ENCODE assay signal across 17 cellular contexts in the genomic region with DNA sequence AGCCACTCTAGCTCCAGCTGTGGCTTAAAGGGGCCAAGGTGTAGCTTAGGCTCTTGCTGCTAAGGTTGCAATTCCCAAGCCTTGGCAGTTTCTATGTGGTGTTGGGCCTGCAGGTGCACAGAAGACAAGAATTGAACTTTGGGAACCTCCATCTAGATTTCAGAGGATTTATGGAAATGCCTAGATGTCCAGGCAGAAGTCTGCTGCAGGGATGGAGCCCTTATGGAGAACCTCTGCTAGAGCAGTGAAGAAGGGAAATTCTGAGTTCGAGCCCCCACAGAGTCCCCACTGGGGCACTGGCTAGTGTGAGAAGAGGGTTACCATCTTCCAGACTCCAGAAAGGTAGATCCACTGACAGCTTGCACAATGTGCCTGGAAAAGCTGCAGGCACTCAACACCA.
DNase-seq lines count a peak whose midpoint lies in the region; FAIRE-seq and TF ChIP-seq lines count a peak whose summit lies in the region.
"Had no signal": no experiment of that assay in that cellular context is flagged by ENCODE, and none has a peak within 500 bp of the region (broad histone marks: within the 10 kb centered on the region; RNA-seq: fewer than 3 reads in every experiment).

No MANE protein-coding gene starts in this region.

- no peaks in the 10 kb centered on the region for H3F3A ChIP-seq in GM23248 (ENCODE audit: insufficient read depth)

- no peak overlapping the region for H2AFZ ChIP-seq in GM23248

- TF ChIP-seq CTCF in bronchial epithelial cell (IDR thresholded peaks at IDR 0.05; ENCODE audit: insufficient read depth, low read length, severe bottlenecking): no peak

- H2BK120ac ChIP-seq in mesendoderm (ENCODE audit: low read depth, low read length): no peak overlapping the region

- no peaks in the 10 kb centered on the region for H3K79me1 ChIP-seq in mesendoderm (ENCODE audit: low read length)

- FAIRE-seq in bronchial epithelial cell (lab: Jason Lieb, UNC): peak; percentile 40
- FAIRE-seq: GM12891, GM18507 had no signal

- no peak overlapping the region for H3K4me2 ChIP-seq in mesendoderm (ENCODE audit: low read length)
- H3K4me2 ChIP-seq in GM23248 (ENCODE audit: unreplicated experiment): no peak overlapping the region
- H3K4me2 ChIP-seq: BLaER1 had no signal

- H3K79me2 ChIP-seq in mesendoderm (ENCODE audit: control insufficient read depth, insufficient read depth, low read length) (no peaks in the 10 kb centered on the region), GM23248 (ENCODE audit: insufficient read depth) (no peaks in the 10 kb centered on the region)

- no peaks in the 10 kb centered on the region for H3K36me3 ChIP-seq in bronchial epithelial cell (ENCODE audit: control insufficient read depth, insufficient read depth, low read length)
- H3K36me3 ChIP-seq in mesendoderm (ENCODE audit: control insufficient read depth, insufficient read depth, low read length): no peaks in the 10 kb centered on the region
- no peaks in the 10 kb centered on the region for H3K36me3 ChIP-seq in GM23248 (ENCODE audit: low read depth)
- H3K36me3 ChIP-seq: BLaER1 had no signal

- in situ Hi-C loops in GM23248 (cut with MboI): no loop called here

- no peaks in the 10 kb centered on the region for H3K9me2 ChIP-seq in GM23248 (ENCODE audit: insufficient read depth)

- H2BK15ac ChIP-seq in mesendoderm (replicated peaks; ENCODE audit: low read depth): no peak overlapping the region

- H4K8ac ChIP-seq in mesendoderm (ENCODE audit: low read depth, low read length): no peak overlapping the region

- H3K56ac ChIP-seq in mesendoderm (ENCODE audit: low read length): no peak overlapping the region

- H3K23ac ChIP-seq in mesendoderm (ENCODE audit: low read length): no peak overlapping the region

- H2BK5ac ChIP-seq in mesendoderm (ENCODE audit: low read length): no peak overlapping the region

- peak; percentile 7 for DNase-seq in OCI-M1 (lab: John Stamatoyannopoulos, UW)
- DNase-seq in bronchial epithelial cell (ENCODE audit: low read depth): no peak
- peak; percentile 9 for DNase-seq in mesendoderm
- DNase-seq in GM23248: no peak
- DNase-seq in caudate nucleus (lab: John Stamatoyannopoulos, UW): no peak
- no peak for DNase-seq in activated gamma-delta T cell (lab: John Stamatoyannopoulos, UW)
- DNase-seq: Caco-2; CD4-positive, CD25-positive, alpha-beta regulatory T cell; CD8-positive, alpha-beta T cell; DMS153; DMS79 treated with DMSO at 0.1 percent for 48 hours; GF-D8; H9 had no signal

- no peaks in the 10 kb centered on the region for H3K27me3 ChIP-seq in bronchial epithelial cell (ENCODE audit: control insufficient read depth, insufficient read depth, low read length)
- no peaks in the 10 kb centered on the region for H3K27me3 ChIP-seq in mesendoderm (ENCODE audit: insufficient read depth, low read length, poor library complexity)
- H3K27me3 ChIP-seq in GM23248 (replicated peaks; ENCODE audit: insufficient read depth): no peaks in the 10 kb centered on the region
- H3K27me3 ChIP-seq: BLaER1 had no signal

- no peak overlapping the region for H3K18ac ChIP-seq in mesendoderm (ENCODE audit: low read length)

- no peaks in the 10 kb centered on the region for H3K4me1 ChIP-seq in mesendoderm (ENCODE audit: control insufficient read depth, low read depth, low read length)
- no peaks in the 10 kb centered on the region for H3K4me1 ChIP-seq in GM23248 (ENCODE audit: insufficient read depth)
- H3K4me1 ChIP-seq: BLaER1, Caco-2 had no signal

- H4K5ac ChIP-seq in mesendoderm (ENCODE audit: low read length): no peak overlapping the region

- no peak overlapping the region for H2AK5ac ChIP-seq in mesendoderm (ENCODE audit: low read length)

- no peaks in the 10 kb centered on the region for H4K20me1 ChIP-seq in GM23248 (ENCODE audit: insufficient read depth)
- H4K20me1 ChIP-seq: BLaER1 had no signal

- H3K4ac ChIP-seq in mesendoderm (ENCODE audit: low read depth, low read length): no peak overlapping the region

- no peaks in the 10 kb centered on the region for H3K9me3 ChIP-seq in GM23248 (ENCODE audit: low read depth)
- H3K9me3 ChIP-seq: Caco-2 had no signal

- H3K4me3 ChIP-seq in bronchial epithelial cell (ENCODE audit: low read depth, low read length) (no peak overlapping the region), mesendoderm (ENCODE audit: low read length) (no peak overlapping the region), GM23248 (no peak overlapping the region)
- H3K4me3 ChIP-seq: BLaER1 had no signal

- WGBS in mesendoderm (ENCODE audit: extremely low coverage, insufficient coverage, low lambda C conversion rate): no CpG with 5 or more reads among the region's 1 CpG
- 11 to 44% methylated on average over 1 of the region's 1 CpG for WGBS in GM23248 (ENCODE audit: low coverage in 1 of 2, low lambda C conversion rate in 2 of 2, missing lambda C conversion rate in 2 of 2), 2 experiments

- H3K27ac ChIP-seq in mesendoderm (ENCODE audit: low read depth, low read length) (no peak overlapping the region), GM23248 (no peak overlapping the region), caudate nucleus (ENCODE audit: low read depth, low read length) (no peak overlapping the region)
- H3K27ac ChIP-seq: BLaER1, C4-2B had no signal

- H3K9ac ChIP-seq in mesendoderm (ENCODE audit: low read length) (no peak overlapping the region), GM23248 (no peak overlapping the region)
- H3K9ac ChIP-seq: BLaER1 had no signal

Comparison
In these comparisons a context has a peak if more than half of its experiments do, and no peak if none do; other contexts are left out.
1. DNase-seq: peak in OCI-M1 (single experiment) and mesendoderm (single experiment); none in bronchial epithelial cell (single experiment), GM23248 (single experiment), caudate nucleus (0 of 61) and activated gamma-delta T cell (single experiment).